In the genomic region with DNA sequence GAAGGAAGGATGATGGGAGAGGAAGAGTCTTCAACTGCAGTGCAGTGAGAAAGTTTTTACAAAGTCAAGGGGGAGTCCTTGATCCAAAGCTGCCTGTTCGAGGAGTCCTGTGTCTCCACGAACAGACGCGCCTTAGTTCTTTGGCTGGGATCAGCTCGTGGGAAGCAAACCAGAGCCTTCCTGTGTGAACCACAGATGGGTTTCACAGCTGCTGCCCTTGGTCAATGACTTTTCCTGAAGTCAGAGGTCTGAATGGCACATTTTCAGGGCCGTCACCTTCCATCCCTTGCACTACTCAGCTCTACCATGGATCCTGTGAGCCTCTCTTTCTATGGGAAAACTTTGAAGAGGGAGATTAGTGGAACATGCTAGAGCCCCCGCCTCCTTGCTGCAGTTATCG, we compare ENCODE assay signal across 21 cellular contexts.
"Had no signal": no experiment of that assay in that cellular context is flagged by ENCODE, and none has a peak within 500 bp of the region (broad histone marks: within the 10 kb centered on the region; RNA-seq: fewer than 3 reads in every experiment).

No MANE protein-coding gene starts in this region.

- H3K36me3 Mint-ChIP-seq: activated naive CD8-positive, alpha-beta T cell treated with anti-CD3 and anti-CD28 coated beads for 36 hours; memory B cell; naive B cell had no signal

- H3K27ac ChIP-seq: esophagus squamous epithelium, skin epidermis, thoracic aorta had no signal

- H3K4me3 ChIP-seq: cardiac muscle cell, esophagus squamous epithelium, skin epidermis, thoracic aorta had no signal

- H3K9me3 Mint-ChIP-seq: activated CD8-positive, alpha-beta T cell treated with anti-CD3 and anti-CD28 coated beads for 36 hours; activated naive CD8-positive, alpha-beta T cell treated with anti-CD3 and anti-CD28 coated beads for 36 hours; activated T-helper 17 cell treated with anti-CD3 and anti-CD28 coated beads, Interleukin-2, amount 50 U/mL, for 72 hours; dendritic cell treated with granulocyte-macrophage colony-stimulating factor and Interleukin-4, amounts not matched to agents 40 ng/mL and 50 ng/mL, for 4 days; memory B cell; naive B cell had no signal

- ATAC-seq: activated CD4-positive, alpha-beta T cell treated with anti-CD3 and anti-CD28 coated beads for 36 hours; activated CD8-positive, alpha-beta T cell treated with anti-CD3 and anti-CD28 coated beads for 36 hours; activated T-helper 17 cell treated with anti-CD3 and anti-CD28 coated beads, Interleukin-2, amount 50 U/mL, for 72 hours; right cardiac atrium had no signal

- H3K27ac Mint-ChIP-seq: activated CD4-positive, alpha-beta T cell treated with anti-CD3 and anti-CD28 coated beads for 36 hours; activated CD8-positive, alpha-beta T cell treated with anti-CD3 and anti-CD28 coated beads for 36 hours; activated naive CD8-positive, alpha-beta T cell treated with anti-CD3 and anti-CD28 coated beads for 36 hours; activated T-helper 17 cell treated with anti-CD3 and anti-CD28 coated beads, Interleukin-2, amount 50 U/mL, for 72 hours; dendritic cell treated with granulocyte-macrophage colony-stimulating factor and Interleukin-4, amounts not matched to agents 40 ng/mL and 50 ng/mL, for 4 days; memory B cell; naive B cell; progenitor cell of endocrine pancreas had no signal

- DNase-seq: activated CD4-positive, alpha-beta T cell treated with anti-CD3 and anti-CD28 coated beads for 36 hours; activated CD8-positive, alpha-beta T cell treated with anti-CD3 and anti-CD28 coated beads for 36 hours; activated naive CD4-positive, alpha-beta T cell; activated naive CD8-positive, alpha-beta T cell treated with anti-CD3 and anti-CD28 coated beads for 36 hours; activated T-cell treated with anti-CD3 and anti-CD28 coated beads, Interleukin-2, amount 50 U/mL, for 1 hour; amniotic stem cell; effector CD8-positive, alpha-beta T cell; esophagus squamous epithelium; naive B cell; nucleus accumbens; right cardiac atrium; stimulated activated CD4-positive, alpha-beta T cell treated with anti-CD3 and anti-CD28 coated beads, Interleukin-15, amount 100 ng/mL, for 24 hours; stimulated activated CD4-positive, alpha-beta T cell treated with anti-CD3 and anti-CD28 coated beads, Interleukin-4, amount 100 ng/mL, for 1 hour; SW 1271 had no signal

- H3K27me3 Mint-ChIP-seq: activated CD4-positive, alpha-beta T cell treated with anti-CD3 and anti-CD28 coated beads for 36 hours; activated CD8-positive, alpha-beta T cell treated with anti-CD3 and anti-CD28 coated beads for 36 hours; activated naive CD8-positive, alpha-beta T cell treated with anti-CD3 and anti-CD28 coated beads for 36 hours; activated T-helper 17 cell treated with anti-CD3 and anti-CD28 coated beads, Interleukin-2, amount 50 U/mL, for 72 hours; memory B cell; naive B cell; progenitor cell of endocrine pancreas had no signal

- H3K4me3 Mint-ChIP-seq: activated CD4-positive, alpha-beta T cell treated with anti-CD3 and anti-CD28 coated beads for 36 hours; activated CD8-positive, alpha-beta T cell treated with anti-CD3 and anti-CD28 coated beads for 36 hours; activated naive CD8-positive, alpha-beta T cell treated with anti-CD3 and anti-CD28 coated beads for 36 hours; activated T-helper 17 cell treated with anti-CD3 and anti-CD28 coated beads, Interleukin-2, amount 50 U/mL, for 72 hours; dendritic cell treated with granulocyte-macrophage colony-stimulating factor and Interleukin-4, amounts not matched to agents 40 ng/mL and 50 ng/mL, for 4 days; memory B cell had no signal

- H3K9me3 ChIP-seq: esophagus squamous epithelium, thoracic aorta had no signal

- H3K36me3 ChIP-seq: cardiac muscle cell, esophagus squamous epithelium, thoracic aorta had no signal

- H3K27me3 ChIP-seq: cardiac muscle cell had no signal
